9 cellular contexts compared by ENCODE assay signal in genomic region chr6:8623441-8623840, GRCh38.
"Had no signal": no experiment of that assay in that cellular context is flagged by ENCODE, and none has a peak within 500 bp of the region (broad histone marks: within the 10 kb centered on the region; RNA-seq: fewer than 3 reads in every experiment).

No MANE protein-coding gene starts in this region.

- ATAC-seq: HCT116, K562 had no signal

- H3K9me3 ChIP-seq: HAP-1 had no signal

- H3K36me3 ChIP-seq: HAP-1 had no signal

- H3K4me3 ChIP-seq: GM23248, HAP-1, K562 had no signal

- DNase-seq: GM23248, GOT3, H7, HFFc6, IMR-90 had no signal

- FAIRE-seq: K562 had no signal

- H3K9ac ChIP-seq: GM23248 had no signal

- H3K27ac ChIP-seq: GM23248, HL-60 had no signal

- H3K4me1 ChIP-seq: HAP-1 had no signal

- H2AFZ ChIP-seq: GM23248 had no signal
